3 cellular contexts compared by ENCODE assay signal in genomic region chr5:122095158-122095557, GRCh38.
TF ChIP-seq lines count a peak whose summit lies in the region.

No MANE protein-coding gene starts in this region.

TF ChIP-seq in SK-N-SH, 30 proteins besides CTCF, POLR2A, EP300 and RAD21:
- TF ChIP-seq GATA2 (CRISPR knock-in tag; IDR thresholded peaks at IDR 0.05) (no peak), FOSL2 (IDR thresholded peaks at IDR 0.05; ENCODE audit: borderline replicate concordance, low read depth) (no peak), GABPA (IDR thresholded peaks at IDR 0.05; ENCODE audit: low read depth) (no peak), SIN3A (IDR thresholded peaks at IDR 0.05; ENCODE audit: borderline replicate concordance, low read depth, low read length) (no peak), ZBTB33 (IDR thresholded peaks at IDR 0.05; ENCODE audit: borderline replicate concordance, low read depth) (no peak), MEF2A (IDR thresholded peaks at IDR 0.05; ENCODE audit: borderline replicate concordance, low read depth) (no peak), TAF1 (IDR thresholded peaks at IDR 0.05; ENCODE audit: borderline replicate concordance, low read depth, low read length) (no peak), MXI1 (IDR thresholded peaks at IDR 0.05; ENCODE audit: low read depth, low read length) (no peak), POLR2AphosphoS5 (IDR thresholded peaks at IDR 0.05; ENCODE audit: low read depth, low read length) (no peak), RCOR1 (IDR thresholded peaks at IDR 0.05; ENCODE audit: low read length) (no peak), JUND (IDR thresholded peaks at IDR 0.05) (no peak)

TF ChIP-seq in SK-N-SH treated with all-trans-retinoic acid at 6 μM for 48 hours, 23 proteins besides CTCF, POLR2A, EP300 and RAD21:
- TF ChIP-seq CREB5 (CRISPR knock-in tag; IDR thresholded peaks at IDR 0.05; ENCODE audit: low read depth), result no peak
- no peak for TF ChIP-seq OSR1 (CRISPR knock-in tag; IDR thresholded peaks at IDR 0.05)
- TF ChIP-seq TCF4 (CRISPR knock-in tag; IDR thresholded peaks at IDR 0.05; ENCODE audit: borderline replicate concordance), result no peak
- no peak for TF ChIP-seq CSRNP3 (CRISPR knock-in tag; IDR thresholded peaks at IDR 0.05)
TF ChIP-seq in SK-N-SH treated with all-trans-retinoic acid at 6 μM for 48 hours: peak in this region for 0.

TF ChIP-seq in K562, 482 proteins besides CTCF, POLR2A, EP300 and RAD21:
- TF ChIP-seq ZNF140 (CRISPR knock-in tag; IDR thresholded peaks at IDR 0.05), result no peak
- TF ChIP-seq MAFG (tag; conservative IDR thresholded peaks at IDR 0.05), result peak; percentile 69
- no peak for TF ChIP-seq SNIP1 (IDR thresholded peaks at IDR 0.05; ENCODE audit: low read depth)
- peak; percentile 45; the same call in 1 of the 2 replicates for TF ChIP-seq MAFF (IDR thresholded peaks at IDR 0.05; ENCODE audit: low read length)
- peak; percentile 82 for TF ChIP-seq C11orf30 (IDR thresholded peaks at IDR 0.05; ENCODE audit: low read depth)
- no peak for TF ChIP-seq AFF4 (CRISPR knock-in tag; IDR thresholded peaks at IDR 0.05)
- no peak for TF ChIP-seq CEBPZ (IDR thresholded peaks at IDR 0.05; ENCODE audit: borderline replicate concordance, low read depth, low read length)
- no peak for TF ChIP-seq MEF2D (tag; conservative IDR thresholded peaks at IDR 0.05; ENCODE audit: low read depth)
- peak; percentile 91 for TF ChIP-seq ZNF316 (IDR thresholded peaks at IDR 0.05)
